8 cellular contexts compared by ENCODE assay signal in genomic region chr2:28716265-28716865, GRCh38. TPM values are rescaled to one million over a fixed set of nuclear protein-coding genes. Genes with fewer than 3 reads are reported as not detected.
DNase-seq lines count a peak whose midpoint lies in the region; ATAC-seq and TF ChIP-seq lines count a peak whose summit lies in the region.

No MANE protein-coding gene starts in this region.

- ATAC-seq in HG02678 (IDR thresholded peaks at IDR 0.05; ENCODE audit: unreplicated experiment) (no peak), HG03571 (IDR thresholded peaks at IDR 0.05; ENCODE audit: unreplicated experiment) (no peak)

- TF ChIP-seq POLR2A in ovary (IDR thresholded peaks at IDR 0.05): no peak

- H3K27me3 ChIP-seq in ovary: no peaks in the 10 kb centered on the region

- intact Hi-C loops in ovary (cut with DNase I): no loop called here

- DNase-seq in EH (ENCODE audit: low read depth) (peak; percentile 93), Kasumi-1 (lab: John Stamatoyannopoulos, UW) (peak; percentile 67 to 68), SKM-1 treated with dmso at 0.1 percent for 144 hours (lab: John Stamatoyannopoulos, UW; ENCODE audit: unreplicated experiment) (peak; percentile 91), foreskin fibroblast (peak; percentile 93 to 96), ovary (peak in 3 of 5 donors; percentile 31 to 69 (median 39))
- DNase-seq in activated naive CD4-positive, alpha-beta T cell treated with Interleukin-2 at 50 U/mL for 16 hours: no peak

- no peak for TF ChIP-seq EP300 in ovary (IDR thresholded peaks at IDR 0.05)

- H3K36me3 ChIP-seq in ovary: no peaks in the 10 kb centered on the region

- peak overlapping the region in 1 of 2 donors; percentile 8 for H3K27ac ChIP-seq in ovary

- WGBS in ovary, 3 donors: 29 to 31% (median 29%) methylated on average over 4 of the region's 4 CpGs

- TF ChIP-seq CTCF in foreskin fibroblast (IDR thresholded peaks at IDR 0.05; ENCODE audit: low read depth, low read length): no peak
- no peak for TF ChIP-seq CTCF in ovary (IDR thresholded peaks at IDR 0.05)

- no peaks in the 10 kb centered on the region for H3K9me3 ChIP-seq in ovary

- peaks cover 2% of the 10 kb centered on the region for H3K4me1 ChIP-seq in ovary (ENCODE audit: insufficient read depth)

- H3K4me3 ChIP-seq in foreskin fibroblast (ENCODE audit: low read depth in 1 of 2, low read length in 2 of 2) (no peak overlapping the region), ovary (no peak overlapping the region)

RNA-seq across cellular contexts. Expression of gene PPP1CB, which starts 35.3 kb away (rescaled TPM):
- total RNA-seq in ovary: 100 to 1,000 TPM; 229 to 421 (median 313) TPM
- polyA plus RNA-seq in ovary: 10 to 100 TPM; 90.9 to 97.8 TPM
